ENCODE assay signal across 23 cellular contexts in the genomic region with DNA sequence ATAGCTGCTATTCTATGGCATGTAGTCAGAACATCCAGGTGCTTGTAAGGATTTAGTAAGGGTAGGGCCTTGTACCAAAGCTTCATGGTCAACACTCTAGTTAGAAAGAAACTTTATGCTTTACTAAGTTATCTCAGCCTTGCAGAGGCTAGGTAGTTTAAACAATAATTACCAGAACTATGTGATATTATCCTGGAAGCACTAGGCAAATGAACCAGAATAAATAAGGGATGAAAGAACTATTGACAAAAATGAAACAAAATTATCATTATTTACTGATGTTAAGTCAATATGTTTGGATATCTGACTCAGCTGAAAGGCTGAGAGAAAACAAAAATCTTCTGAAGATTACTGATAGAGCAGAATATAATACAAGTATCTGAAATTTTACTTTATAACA.
"Had no signal": no experiment of that assay in that cellular context is flagged by ENCODE, and none has a peak within 500 bp of the region (broad histone marks: within the 10 kb centered on the region; RNA-seq: fewer than 3 reads in every experiment).

No MANE protein-coding gene starts in this region.

- H3K27ac ChIP-seq: colonic mucosa, coronary artery, dorsolateral prefrontal cortex, epithelial cell of prostate, esophagus muscularis mucosa, esophagus squamous epithelium, foreskin keratinocyte, gastrocnemius medialis, gastroesophageal sphincter, heart left ventricle, heart right ventricle had no signal

- H3K4me1 ChIP-seq: colonic mucosa, esophagus squamous epithelium, foreskin keratinocyte, gastrocnemius medialis, gastroesophageal sphincter, heart left ventricle, heart right ventricle had no signal

- H3K4me3 ChIP-seq: colonic mucosa, coronary artery, dorsolateral prefrontal cortex, esophagus muscularis mucosa, esophagus squamous epithelium, gastrocnemius medialis, gastroesophageal sphincter, heart left ventricle, heart right ventricle had no signal

- DNase-seq: colonic mucosa; cortex of kidney; dermis blood vessel endothelial cell; dorsolateral prefrontal cortex; effector CD4-positive, alpha-beta T cell; effector CD8-positive, alpha-beta T cell; effector memory CD4-positive, alpha-beta T cell; effector memory CD8-positive, alpha-beta T cell; endodermal cell; erythroblast; esophagus squamous epithelium; foreskin fibroblast; foreskin keratinocyte; foreskin melanocyte; gastrocnemius medialis; glutamatergic neuron; head of caudate nucleus; heart left ventricle; heart right ventricle had no signal

- H3K27me3 ChIP-seq: colonic mucosa, dorsolateral prefrontal cortex, esophagus muscularis mucosa, esophagus squamous epithelium, foreskin keratinocyte, gastrocnemius medialis, gastroesophageal sphincter, heart left ventricle, heart right ventricle had no signal

- H3K9me3 ChIP-seq: colonic mucosa, esophagus muscularis mucosa, gastrocnemius medialis, gastroesophageal sphincter had no signal

- H3K36me3 ChIP-seq: colonic mucosa, esophagus muscularis mucosa, esophagus squamous epithelium, gastrocnemius medialis, gastroesophageal sphincter, heart left ventricle, heart right ventricle had no signal
